Comparison of ENCODE assay signal across 1 cellular context in the genomic region with DNA sequence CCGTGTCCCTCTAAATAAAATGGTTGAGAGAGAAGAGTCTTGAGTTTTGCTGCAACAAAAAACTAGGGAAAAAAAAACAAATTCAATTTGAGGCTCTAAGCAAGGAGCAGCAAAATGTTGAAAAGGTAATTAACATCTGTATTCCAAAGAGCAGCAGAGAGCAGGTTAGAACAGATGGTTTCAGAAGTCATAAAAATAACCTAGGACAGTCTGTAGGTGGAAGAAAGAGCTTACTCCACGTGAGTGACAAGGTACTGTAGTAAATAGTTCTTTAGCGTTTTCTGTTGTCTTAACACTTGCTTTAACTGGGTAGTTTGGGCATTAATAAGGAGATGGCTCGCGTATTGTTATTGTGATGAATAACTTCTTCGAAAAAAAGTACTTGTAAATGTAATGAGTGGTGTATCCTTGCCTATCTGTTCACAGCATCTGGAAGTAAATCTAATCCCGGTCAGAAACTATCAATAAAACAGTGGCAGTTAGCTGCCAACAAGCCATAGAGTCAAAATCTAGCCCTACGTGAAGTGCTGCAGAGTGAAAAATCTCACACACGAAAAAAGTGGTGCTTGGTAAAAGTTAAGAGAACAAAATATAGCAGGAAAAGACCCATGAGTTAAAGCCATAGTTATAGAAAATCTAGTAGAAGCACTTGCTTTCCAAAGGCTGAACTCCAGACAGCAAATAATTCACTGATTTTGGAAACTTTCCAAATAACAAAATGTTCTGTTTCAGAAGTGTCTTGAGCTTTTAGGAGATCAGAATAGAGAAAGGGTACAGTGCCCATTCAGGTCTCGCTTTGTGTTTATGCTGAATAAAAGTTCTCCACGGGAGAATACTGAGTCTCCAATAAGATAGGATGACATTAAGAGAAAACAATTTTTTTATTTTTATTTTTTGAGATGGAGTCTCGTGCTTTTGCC.
TF ChIP-seq lines count a peak whose summit lies in the region.

No MANE protein-coding gene starts in this region.

TF ChIP-seq in HEK293, 187 proteins besides CTCF, POLR2A, EP300 and RAD21 (continued from another document):
- TF ChIP-seq, protein P1, sequence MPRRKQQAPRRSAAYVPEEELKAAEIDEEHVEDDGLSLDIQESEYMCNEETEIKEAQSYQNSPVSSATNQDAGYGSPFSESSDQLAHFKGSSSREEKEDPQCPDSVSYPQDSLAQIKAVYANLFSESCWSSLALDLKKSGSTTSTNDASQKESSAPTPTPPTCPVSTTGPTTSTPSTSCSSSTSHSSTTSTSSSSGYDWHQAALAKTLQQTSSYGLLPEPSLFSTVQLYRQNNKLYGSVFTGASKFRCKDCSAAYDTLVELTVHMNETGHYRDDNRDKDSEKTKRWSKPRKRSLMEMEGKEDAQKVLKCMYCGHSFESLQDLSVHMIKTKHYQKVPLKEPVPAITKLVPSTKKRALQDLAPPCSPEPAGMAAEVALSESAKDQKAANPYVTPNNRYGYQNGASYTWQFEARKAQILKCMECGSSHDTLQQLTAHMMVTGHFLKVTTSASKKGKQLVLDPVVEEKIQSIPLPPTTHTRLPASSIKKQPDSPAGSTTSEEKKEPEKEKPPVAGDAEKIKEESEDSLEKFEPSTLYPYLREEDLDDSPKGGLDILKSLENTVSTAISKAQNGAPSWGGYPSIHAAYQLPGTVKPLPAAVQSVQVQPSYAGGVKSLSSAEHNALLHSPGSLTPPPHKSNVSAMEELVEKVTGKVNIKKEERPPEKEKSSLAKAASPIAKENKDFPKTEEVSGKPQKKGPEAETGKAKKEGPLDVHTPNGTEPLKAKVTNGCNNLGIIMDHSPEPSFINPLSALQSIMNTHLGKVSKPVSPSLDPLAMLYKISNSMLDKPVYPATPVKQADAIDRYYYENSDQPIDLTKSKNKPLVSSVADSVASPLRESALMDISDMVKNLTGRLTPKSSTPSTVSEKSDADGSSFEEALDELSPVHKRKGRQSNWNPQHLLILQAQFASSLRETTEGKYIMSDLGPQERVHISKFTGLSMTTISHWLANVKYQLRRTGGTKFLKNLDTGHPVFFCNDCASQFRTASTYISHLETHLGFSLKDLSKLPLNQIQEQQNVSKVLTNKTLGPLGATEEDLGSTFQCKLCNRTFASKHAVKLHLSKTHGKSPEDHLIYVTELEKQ (tag by site-specific recombination; IDR thresholded peaks at IDR 0.05; ENCODE audit: borderline replicate concordance): no peak
